In the genomic region with DNA sequence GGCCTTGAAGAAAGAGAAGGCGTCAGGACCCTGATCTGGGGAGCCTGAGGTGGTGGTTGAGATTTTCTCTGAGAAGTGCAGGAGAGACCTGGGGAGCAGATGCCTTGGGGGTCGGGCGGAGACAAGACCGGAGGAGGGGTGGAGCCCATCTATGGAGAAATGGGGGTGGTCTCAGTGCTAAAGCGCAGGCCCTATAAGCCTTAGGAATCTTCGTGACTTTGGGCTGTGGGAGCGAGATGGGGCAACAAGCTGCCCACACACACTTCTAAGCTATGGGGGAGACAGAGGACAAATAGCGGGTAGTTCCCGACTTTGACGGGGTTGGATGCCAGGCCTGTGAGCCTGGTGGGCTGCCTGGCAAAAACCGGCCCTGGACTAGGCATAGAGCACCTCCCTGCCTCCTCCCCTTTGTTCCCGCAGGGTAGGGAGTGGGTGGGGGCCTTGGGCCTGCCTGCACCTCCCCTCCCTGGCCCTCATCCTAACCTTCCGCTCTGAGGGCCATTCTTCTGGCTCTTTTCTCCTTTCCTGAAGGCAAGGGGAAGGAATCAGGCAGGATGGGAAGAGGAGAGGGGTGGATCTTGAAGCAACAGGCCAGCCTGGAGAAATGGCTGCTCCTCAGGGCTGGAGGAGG, we compare ENCODE assay signal across 9 cellular contexts. TPM values are rescaled to one million over a fixed set of nuclear protein-coding genes. Genes with fewer than 3 reads are reported as not detected.
DNase-seq lines count a peak whose midpoint lies in the region; ATAC-seq and TF ChIP-seq lines count a peak whose summit lies in the region.
"Had no signal": no experiment of that assay in that cellular context is flagged by ENCODE, and none has a peak within 500 bp of the region (broad histone marks: within the 10 kb centered on the region; RNA-seq: fewer than 3 reads in every experiment).

No MANE protein-coding gene starts in this region.

- H3K9me3 Mint-ChIP-seq in neural crest cell, result no peaks in the 10 kb centered on the region

- H2AFZ ChIP-seq in fibroblast of lung (ENCODE audit: low read length), result peak overlapping the region; percentile 64

- DNase-seq in NCI-H146 (lab: John Stamatoyannopoulos, UW) (peak; percentile 15), NCI-H146 treated with DMSO at 0.1 percent for 48 hours (lab: John Stamatoyannopoulos, UW; ENCODE audit: unreplicated experiment) (no peak), fibroblast of lung (ENCODE audit: low read depth in 2 of 2) (peak; percentile 41), neural crest cell (ENCODE audit: low read depth, low spot score) (no peak), NK-92 (lab: John Stamatoyannopoulos, UW; ENCODE audit: unreplicated experiment) (no peak)

- H3K4me3 Mint-ChIP-seq in neural crest cell, result peak overlapping the region; percentile 94

- H3K27me3 Mint-ChIP-seq in neural crest cell (ENCODE audit: low read depth), result no peaks in the 10 kb centered on the region

- H3K27ac ChIP-seq in fibroblast of lung (ENCODE audit: insufficient read depth, low read length), result peak overlapping the region; percentile 69

- peaks cover 9% of the 10 kb centered on the region for H3K36me3 ChIP-seq in fibroblast of lung (ENCODE audit: control insufficient read depth, insufficient read depth, low read length)

- H3K27me3 ChIP-seq in fibroblast of lung (ENCODE audit: control insufficient read depth, insufficient read depth, low read length), result no peaks in the 10 kb centered on the region

- peak overlapping the region; percentile 73 for H3K9ac ChIP-seq in fibroblast of lung (ENCODE audit: insufficient read depth, low read length)

- H3K4me3 ChIP-seq in WI38 (ENCODE audit: low read depth, low read length) (peak overlapping the region; percentile 75), fibroblast of lung (replicated peaks in 1 of 4; ENCODE audit: control extremely low read depth in 1 of 4, insufficient read depth in 1 of 4, low read depth in 3 of 4, low read length in 4 of 4) (peak overlapping the region; percentile 84 to 90 (median 89))

- no peaks in the 10 kb centered on the region for H4K20me1 ChIP-seq in fibroblast of lung (ENCODE audit: control insufficient read depth, extremely low read depth, insufficient read depth, low read length)

- no peak for ATAC-seq in GM21447 (IDR thresholded peaks at IDR 0.05; ENCODE audit: unreplicated experiment)
- no peak for ATAC-seq in GM18511 (IDR thresholded peaks at IDR 0.05; ENCODE audit: unreplicated experiment)

- TF ChIP-seq CTCF in WI38 (IDR thresholded peaks at IDR 0.05; ENCODE audit: low read depth, low read length) (no peak), fibroblast of lung (conservative IDR thresholded peaks at IDR 0.05 in 1 of 2, IDR thresholded peaks at IDR 0.05 in 1 of 2; ENCODE audit: low read depth in 1 of 2, low read length in 2 of 2) (no peak), neural crest cell (conservative IDR thresholded peaks at IDR 0.05) (no peak)

- peaks cover 13% of the 10 kb centered on the region for H3K36me3 Mint-ChIP-seq in neural crest cell (ENCODE audit: low read depth)

- no peaks in the 10 kb centered on the region for H3K9me3 ChIP-seq in fibroblast of lung (ENCODE audit: control insufficient read depth, insufficient read depth, low read depth, low read length)

- peak overlapping the region; percentile 84 for H3K4me2 ChIP-seq in fibroblast of lung (ENCODE audit: extremely low read depth, insufficient read depth, low read length)

- H3K4me1 Mint-ChIP-seq in neural crest cell, result peaks cover 43% of the 10 kb centered on the region

- H3K79me2 ChIP-seq in fibroblast of lung (ENCODE audit: control insufficient read depth, insufficient read depth, low read length), result peaks cover 22% of the 10 kb centered on the region

- peaks cover 7% of the 10 kb centered on the region for H3K4me1 ChIP-seq in fibroblast of lung (ENCODE audit: control insufficient read depth, extremely low read depth, insufficient read depth, low read length)

- H3K27ac Mint-ChIP-seq in neural crest cell (ENCODE audit: unreplicated experiment), result peak overlapping the region; percentile 83

RNA-seq across cellular contexts. Expression of gene NISCH, which starts 0.9 kb away (rescaled TPM):
- total RNA-seq in fibroblast of lung, result 51.4 and 69.9 TPM in 2 replicates
- polyA plus RNA-seq in fibroblast of lung, result 30.8 and 31.1 TPM in 2 replicates
- polyA plus RNA-seq in fibroblast of lung (2012), result 29.8 and 33.1 TPM in 2 replicates
- 96.5 and 108 TPM in 2 replicates for polyA minus RNA-seq in fibroblast of lung (ENCODE audit: low replicate concordance)
- total RNA-seq in neural crest cell, result 161 and 166 TPM in 2 replicates

RNA-seq across cellular contexts. Expression of gene TNNC1, which starts 2.4 kb away (rescaled TPM):
- total RNA-seq in fibroblast of lung (0.33 and 0.51 TPM in 2 replicates), neural crest cell (0.45 TPM in 1 of 2 replicates, not detected in the other)
- 0.69 and 0.89 TPM in 2 replicates for polyA plus RNA-seq in fibroblast of lung
- 0.70 and 1.3 TPM in 2 replicates for polyA plus RNA-seq in fibroblast of lung (2012)
- polyA minus RNA-seq in fibroblast of lung (ENCODE audit: low replicate concordance), result not detected in 2 replicates
- total RNA-seq: Daoy had no signal

RNA-seq across cellular contexts. Expression of gene SEMA3G, which starts 11.4 kb away (rescaled TPM):
- total RNA-seq in fibroblast of lung (under 0.01 and 0.17 TPM in 2 replicates), neural crest cell (4.1 and 5.2 TPM in 2 replicates)
- 0.02 TPM in 1 of 2 replicates, not detected in the other for polyA plus RNA-seq in fibroblast of lung
- polyA plus RNA-seq in fibroblast of lung (2012), result 0.10 TPM in 1 of 2 replicates, not detected in the other
- polyA minus RNA-seq in fibroblast of lung (ENCODE audit: low replicate concordance), result not detected in 2 replicates

RNA-seq across cellular contexts. Expression of gene STAB1, which starts 38.9 kb away (rescaled TPM):
- under 0.01 TPM in 2 replicates for total RNA-seq in fibroblast of lung
- polyA plus RNA-seq in fibroblast of lung, result 0.03 and 0.09 TPM in 2 replicates
- polyA plus RNA-seq in fibroblast of lung (2012), result 0.01 and 0.07 TPM in 2 replicates
- 0.33 TPM in 1 of 2 replicates, not detected in the other for polyA minus RNA-seq in fibroblast of lung (ENCODE audit: low replicate concordance)
- total RNA-seq in neural crest cell, result 0.11 and 0.16 TPM in 2 replicates
- total RNA-seq: Daoy had no signal

RNA-seq across cellular contexts. Expression of gene PHF7, which starts 45.8 kb away (rescaled TPM):
- total RNA-seq in fibroblast of lung, result 3.1 and 5.0 TPM in 2 replicates
- polyA plus RNA-seq in fibroblast of lung, result 5.2 and 5.5 TPM in 2 replicates
- 2.7 and 2.8 TPM in 2 replicates for polyA plus RNA-seq in fibroblast of lung (2012)
- polyA minus RNA-seq in fibroblast of lung (ENCODE audit: low replicate concordance), result 2.4 TPM in 1 of 2 replicates, not detected in the other
- 8.5 and 9.9 TPM in 2 replicates for total RNA-seq in neural crest cell

Comparison
In these comparisons a context has a peak if more than half of its experiments do, and no peak if none do; other contexts are left out.
1. DNase-seq: peak in NCI-H146 (single experiment) and fibroblast of lung (2 of 2); none in NCI-H146 treated with DMSO at 0.1 percent for 48 hours (single experiment), neural crest cell (single experiment) and NK-92 (single experiment).